ENCODE assay signal across 8 cellular contexts in genomic region chr13:77698211-77699058, GRCh38. TPM values are rescaled to one million over a fixed set of nuclear protein-coding genes. Genes with fewer than 3 reads are reported as not detected.
A peak's percentile ranks its signal among the peaks of the same experiment; 100 is the strongest.
DNase-seq lines count a peak whose midpoint lies in the region; ATAC-seq and TF ChIP-seq lines count a peak whose summit lies in the region.

No MANE protein-coding gene starts in this region.

- CTCF ChIA-PET in WTC11 (lab: Charles Lee) = interaction anchor here (0.8 to 2.9 kb wide), 3 partner anchors 85 to 106 kb away, joined by 3 to 12 read pairs (median 3); no protein-coding TSS in a partner anchor

- H3K9me3 Mint-ChIP-seq in WTC11 = peaks cover 5% of the 10 kb centered on the region

- H3K36me3 ChIP-seq in kidney epithelial cell (ENCODE audit: control insufficient read depth, insufficient read depth, low read length) = no peaks in the 10 kb centered on the region

- peak overlapping the region; percentile 82 for H3K27ac Mint-ChIP-seq in WTC11

- POLR2A ChIA-PET in WTC11 (lab: Charles Lee) = interaction anchor here (0.7 kb wide), 1 partner anchor 105 kb away, joined by 4 read pairs; no protein-coding TSS in a partner anchor

- H3K4me1 Mint-ChIP-seq in WTC11 = peaks cover 46% of the 10 kb centered on the region

- TF ChIP-seq CTCF in WTC11 (IDR thresholded peaks at IDR 0.05) = no peak
- no peak for TF ChIP-seq CTCF in cardiac fibroblast (IDR thresholded peaks at IDR 0.05; ENCODE audit: low read depth, low read length)
- TF ChIP-seq CTCF in kidney epithelial cell (IDR thresholded peaks at IDR 0.05; ENCODE audit: insufficient read depth, low read length, poor library complexity, severe bottlenecking) = no peak

- peaks cover 2% of the 10 kb centered on the region for H3K27me3 ChIP-seq in kidney epithelial cell (ENCODE audit: control insufficient read depth, insufficient read depth, low read length)

- H3K27me3 Mint-ChIP-seq in WTC11 (ENCODE audit: low read depth) = peaks cover 7% of the 10 kb centered on the region

- H3K4me3 Mint-ChIP-seq in WTC11 = peak overlapping the region; percentile 99

- peaks cover 6% of the 10 kb centered on the region; the same call in 1 of the 2 replicates for H3K36me3 Mint-ChIP-seq in WTC11

- DNase-seq in GM03348 (ENCODE audit: low spot score) (peak; percentile 20), LHCN-M2 (ENCODE audit: low read depth) (peak; percentile 10), WTC11 (ENCODE audit: low spot score) (peak; percentile 55), cardiac fibroblast (ENCODE audit: low read depth in 2 of 2) (peak; percentile 2 to 3), kidney epithelial cell (ENCODE audit: low read depth) (no peak), HT-29 (ENCODE audit: low spot score) (no peak)
- DNase-seq in stimulated activated CD4-positive, alpha-beta T cell treated with anti-CD3 and anti-CD28 coated beads, Interleukin-15, amount 100 ng/mL, for 1 hour (ENCODE audit: low read depth in 1 of 2, low spot score in 1 of 2) = peak; percentile 15 to 26

- ATAC-seq in GM21786 (IDR thresholded peaks at IDR 0.05; ENCODE audit: unreplicated experiment) (peak; percentile 16), WTC11 (peak; percentile 29)

- H3K4me3 ChIP-seq in cardiac fibroblast (replicated peaks in 1 of 2; ENCODE audit: low read depth in 2 of 2, low read length in 2 of 2) (peak overlapping the region; percentile 38 to 39), kidney epithelial cell (ENCODE audit: low read depth, low read length) (peak overlapping the region; percentile 76)

TF ChIP-seq in WTC11, 78 proteins besides CTCF, POLR2A, EP300 and RAD21:
- TF ChIP-seq, protein P1, sequence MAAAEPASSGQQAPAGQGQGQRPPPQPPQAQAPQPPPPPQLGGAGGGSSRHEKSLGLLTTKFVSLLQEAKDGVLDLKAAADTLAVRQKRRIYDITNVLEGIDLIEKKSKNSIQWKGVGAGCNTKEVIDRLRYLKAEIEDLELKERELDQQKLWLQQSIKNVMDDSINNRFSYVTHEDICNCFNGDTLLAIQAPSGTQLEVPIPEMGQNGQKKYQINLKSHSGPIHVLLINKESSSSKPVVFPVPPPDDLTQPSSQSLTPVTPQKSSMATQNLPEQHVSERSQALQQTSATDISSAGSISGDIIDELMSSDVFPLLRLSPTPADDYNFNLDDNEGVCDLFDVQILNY (CRISPR knock-in tag; IDR thresholded peaks at IDR 0.05) = peak; percentile 16; the same call in 1 of the 2 replicates
- no peak for TF ChIP-seq ZNF317 (CRISPR knock-in tag; IDR thresholded peaks at IDR 0.05; ENCODE audit: borderline replicate concordance, low read depth)

RNA-seq across cellular contexts. Expression of gene SLAIN1, which starts 0.9 kb away (rescaled TPM):
- total RNA-seq in LHCN-M2 (2014; rRNA removed) (0.11 TPM in 1 of 2 replicates, not detected in the other), WTC11 (2021) (29.7 to 33.1 TPM (median 32.0 TPM) in 3 replicates), kidney epithelial cell (17.1 TPM in 2 replicates)
- not detected for polyA plus RNA-seq in LHCN-M2 (2012)
- total RNA-seq in HT-29 (2014; rRNA removed; shearing (Covaris generic)) = not detected in 2 replicates

Comparison
In these comparisons a context has a peak if more than half of its experiments do, and no peak if none do; other contexts are left out.
1. DNase-seq: peak in GM03348 (single experiment), LHCN-M2 (single experiment), WTC11 (single experiment), cardiac fibroblast (2 of 2) and stimulated activated CD4-positive, alpha-beta T cell treated with anti-CD3 and anti-CD28 coated beads, Interleukin-15, amount 100 ng/mL, for 1 hour (2 of 2); none in kidney epithelial cell (single experiment) and HT-29 (single experiment).
2. RNA of gene SLAIN1, which starts 0.9 kb away (total RNA-seq): 29.7 to 33.1 TPM in WTC11 and 17.1 TPM in kidney epithelial cell; 0.11 TPM in LHCN-M2 and not detected in HT-29; every median in the first group is over 10 times any median in the second.